13 cellular contexts compared by ENCODE assay signal in the genomic region with DNA sequence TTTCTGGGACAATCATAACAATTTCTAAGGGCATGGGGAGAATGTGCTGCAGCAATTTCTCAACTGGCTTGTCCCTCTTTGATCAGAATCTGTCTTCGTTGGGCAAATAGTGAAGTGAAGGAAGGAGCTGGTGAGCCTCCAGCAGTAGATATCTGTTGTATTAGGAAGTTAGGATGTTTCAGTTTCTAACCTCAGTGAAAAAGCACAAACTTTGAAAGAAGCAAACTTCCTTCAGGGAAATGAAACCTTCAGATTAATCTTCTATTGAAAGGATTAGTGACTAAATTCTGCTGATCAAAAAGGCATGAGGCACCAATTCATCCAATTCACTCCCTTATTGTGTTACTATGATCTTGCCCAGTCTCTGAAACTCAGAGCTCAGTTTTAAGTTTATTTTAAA. TPM values are rescaled to one million over a fixed set of nuclear protein-coding genes. Genes with fewer than 3 reads are reported as not detected.
DNase-seq lines count a peak whose midpoint lies in the region; ATAC-seq and TF ChIP-seq lines count a peak whose summit lies in the region.
"Had no signal": no experiment of that assay in that cellular context is flagged by ENCODE, and none has a peak within 500 bp of the region (broad histone marks: within the 10 kb centered on the region; RNA-seq: fewer than 3 reads in every experiment).

No MANE protein-coding gene starts in this region.

- BruUV-seq in A673 (replicated peaks; lab: Mats Ljungman, UMichigan): no TSS peak

- H3K9me3 ChIP-seq in A673 (ENCODE audit: low read depth, low read length, poor library complexity, severe bottlenecking) (no peaks in the 10 kb centered on the region), Karpas-422 (ENCODE audit: low read length) (no peaks in the 10 kb centered on the region), endocrine pancreas (ENCODE audit: control insufficient read depth, low read length) (no peaks in the 10 kb centered on the region), neutrophil (no peaks in the 10 kb centered on the region)
- H3K9me3 ChIP-seq: uterus had no signal

- peaks cover 12% of the 10 kb centered on the region for H4K20me1 ChIP-seq in Karpas-422 (ENCODE audit: insufficient read depth, low read depth, low read length)

- no peak for TF ChIP-seq CTCF in A673 (conservative IDR thresholded peaks at IDR 0.05; ENCODE audit: low read depth, low read length)
- TF ChIP-seq CTCF in neutrophil (IDR thresholded peaks at IDR 0.05): no peak

- POLR2A ChIA-PET in A673 (lab: Charles Lee; ENCODE audit: low non-redundant PET): interaction anchor here (0.6 kb wide), 1 partner anchor 134 kb away, joined by 3 read pairs; no protein-coding TSS in a partner anchor
- POLR2A ChIA-PET in activated CD4-positive, alpha-beta memory T cell treated with anti-CD3 and anti-CD28 coated beads for 36 hours (lab: Charles Lee): no interaction called here

- H3K27me3 ChIP-seq in A673 (replicated peaks; ENCODE audit: insufficient read depth, low read depth, low read length, poor library complexity) (no peaks in the 10 kb centered on the region), Karpas-422 (ENCODE audit: low read length) (no peaks in the 10 kb centered on the region; the same call in 1 of the 2 replicates), endocrine pancreas (ENCODE audit: control insufficient read depth, insufficient read depth, low read length) (no peaks in the 10 kb centered on the region), neutrophil (no peaks in the 10 kb centered on the region)

- H3K36me3 ChIP-seq in A673 (ENCODE audit: insufficient read depth, low read length, poor library complexity, severe bottlenecking) (no peaks in the 10 kb centered on the region), Karpas-422 (ENCODE audit: insufficient read depth, low read length) (no peaks in the 10 kb centered on the region), endocrine pancreas (ENCODE audit: control insufficient read depth, insufficient read depth, low read length) (no peaks in the 10 kb centered on the region), neutrophil (peaks cover 22% of the 10 kb centered on the region)
- H3K36me3 ChIP-seq: uterus had no signal

- DNase-seq in A673 (ENCODE audit: low spot score) (no peak), Karpas-422 (no peak), NK-92 (lab: John Stamatoyannopoulos, UW; ENCODE audit: unreplicated experiment) (no peak), D341Med (ENCODE audit: low spot score) (no peak)
- DNase-seq in activated CD4-positive, alpha-beta memory T cell treated with anti-CD3 and anti-CD28 coated beads for 36 hours: no peak
- DNase-seq: activated CD4-positive, alpha-beta T cell treated with anti-CD3 and anti-CD28 coated beads, Interleukin-2, amount 10 ng/mL, durations not matched to agents 7 days and 5 days; kidney glomerular epithelial cell; NCI-H1694 treated with DMSO at 0.1 percent for 48 hours; uterus had no signal

- H3K4me1 ChIP-seq in A673 (ENCODE audit: insufficient read depth, low read length, poor library complexity, severe bottlenecking) (peaks cover 50% of the 10 kb centered on the region), Karpas-422 (ENCODE audit: low read length) (peaks cover 35% of the 10 kb centered on the region), endocrine pancreas (ENCODE audit: control insufficient read depth, insufficient read depth, low read length) (no peaks in the 10 kb centered on the region), neutrophil (ENCODE audit: control insufficient read depth in 1 of 2, insufficient read depth in 1 of 2, low read depth in 1 of 2, low read length in 1 of 2) (peaks cover 41 to 65% of the 10 kb centered on the region in 2 experiments)

- peak overlapping the region; percentile 70 for H3K27ac ChIP-seq in A673 (ENCODE audit: low read depth, low read length, poor library complexity, severe bottlenecking)
- no peak overlapping the region for H3K27ac ChIP-seq in Karpas-422 (ENCODE audit: low read length)
- H3K27ac ChIP-seq in neutrophil: peak overlapping the region; percentile 91

- no peaks in the 10 kb centered on the region for H3K9me2 ChIP-seq in Karpas-422 (replicated peaks; ENCODE audit: insufficient read depth, low read length)

- H3K27ac Mint-ChIP-seq in activated CD4-positive, alpha-beta memory T cell treated with anti-CD3 and anti-CD28 coated beads for 36 hours: no peak overlapping the region
- H3K27ac Mint-ChIP-seq: activated CD4-positive, alpha-beta T cell treated with anti-CD3 and anti-CD28 coated beads, Interleukin-2, amount 10 ng/mL, durations not matched to agents 7 days and 5 days; activated T-helper 1 cell treated with anti-CD3 and anti-CD28 coated beads, Interleukin-12 subunit alpha, Interleukin-12 subunit beta, Interleukin-2, Interleukin-4 antibody, amounts not matched to agents 30 ng/mL and 10 ng/mL and 1 ng/mL, durations not matched to agents 14 hours and 24 hours and 36 hours had no signal

- H3K4me3 Mint-ChIP-seq in activated CD4-positive, alpha-beta memory T cell treated with anti-CD3 and anti-CD28 coated beads for 36 hours: no peak overlapping the region
- H3K4me3 Mint-ChIP-seq: activated CD4-positive, alpha-beta T cell treated with anti-CD3 and anti-CD28 coated beads, Interleukin-2, amount 10 ng/mL, durations not matched to agents 7 days and 5 days; activated T-helper 1 cell treated with anti-CD3 and anti-CD28 coated beads, Interleukin-12 subunit alpha, Interleukin-12 subunit beta, Interleukin-2, Interleukin-4 antibody, amounts not matched to agents 30 ng/mL and 10 ng/mL and 1 ng/mL, durations not matched to agents 14 hours and 24 hours and 36 hours had no signal

- intact Hi-C loops in A673 (cut with micrococcal nuclease; ENCODE audit: unreplicated experiment): no loop called here
- intact Hi-C loops in activated CD4-positive, alpha-beta memory T cell treated with anti-CD3 and anti-CD28 coated beads for 36 hours (cut with micrococcal nuclease): no loop called here

- no peak for ATAC-seq in HG03039 (IDR thresholded peaks at IDR 0.05; ENCODE audit: unreplicated experiment)

- H3K4me1 Mint-ChIP-seq in activated CD4-positive, alpha-beta memory T cell treated with anti-CD3 and anti-CD28 coated beads for 36 hours (ENCODE audit: low read depth): peaks cover 9% of the 10 kb centered on the region

- H3K4me2 ChIP-seq in Karpas-422 (ENCODE audit: low read depth, low read length, poor library complexity, severe bottlenecking): peak overlapping the region; percentile 4

- peaks cover 59% of the 10 kb centered on the region for H3K27me3 Mint-ChIP-seq in activated CD4-positive, alpha-beta memory T cell treated with anti-CD3 and anti-CD28 coated beads for 36 hours

- no peaks in the 10 kb centered on the region for H3K9me3 Mint-ChIP-seq in activated CD4-positive, alpha-beta memory T cell treated with anti-CD3 and anti-CD28 coated beads for 36 hours
- H3K9me3 Mint-ChIP-seq: activated CD4-positive, alpha-beta T cell treated with anti-CD3 and anti-CD28 coated beads, Interleukin-2, amount 10 ng/mL, durations not matched to agents 7 days and 5 days; activated T-helper 1 cell treated with anti-CD3 and anti-CD28 coated beads, Interleukin-12 subunit alpha, Interleukin-12 subunit beta, Interleukin-2, Interleukin-4 antibody, amounts not matched to agents 30 ng/mL and 10 ng/mL and 1 ng/mL, durations not matched to agents 14 hours and 24 hours and 36 hours had no signal

- H3K4me3 ChIP-seq in A673 (ENCODE audit: low read depth, low read length, poor library complexity, severe bottlenecking): peak overlapping the region; percentile 76
- no peak overlapping the region for H3K4me3 ChIP-seq in Karpas-422 (ENCODE audit: low read length)
- H3K4me3 ChIP-seq in endocrine pancreas (ENCODE audit: control insufficient read depth, insufficient read depth, low read length): peak overlapping the region; percentile 79
- peak overlapping the region; percentile 71 to 88 for H3K4me3 ChIP-seq in neutrophil (ENCODE audit: low read depth in 1 of 2, low read length in 1 of 2)

- H3K79me2 ChIP-seq in Karpas-422 (ENCODE audit: low read length): no peaks in the 10 kb centered on the region

- H3K36me3 Mint-ChIP-seq in activated CD4-positive, alpha-beta memory T cell treated with anti-CD3 and anti-CD28 coated beads for 36 hours: no peaks in the 10 kb centered on the region

- H3K9ac ChIP-seq in Karpas-422 (ENCODE audit: low read length) (no peak overlapping the region), endocrine pancreas (ENCODE audit: control insufficient read depth, insufficient read depth, low read length) (no peak overlapping the region)

- H2AFZ ChIP-seq in Karpas-422 (ENCODE audit: low read length): no peak overlapping the region

- CTCF ChIA-PET in A673 (lab: Charles Lee): interaction anchor here (1.1 to 1.7 kb wide), 5 partner anchors 59 to 307 kb away, joined by 3 to 6 read pairs (median 4); no protein-coding TSS in a partner anchor
- CTCF ChIA-PET in activated CD4-positive, alpha-beta memory T cell treated with anti-CD3 and anti-CD28 coated beads for 36 hours (lab: Charles Lee): interaction anchor here (1.2 to 2.7 kb wide), 3 partner anchors 10 to 120 kb away, joined by 3 to 25 read pairs (median 6); no protein-coding TSS in a partner anchor

RNA-seq across cellular contexts. Expression of a gene that starts 24.3 kb away (rescaled TPM):
- total RNA-seq in A673 (2021): 39.0 and 46.7 TPM in 2 replicates
- 0.34 and 0.47 TPM in 2 replicates for total RNA-seq in Karpas-422 (2014; rRNA removed; shearing (Covaris generic); ENCODE audit: low replicate concordance)
- total RNA-seq in activated CD4-positive, alpha-beta memory T cell treated with anti-CD3 and anti-CD28 coated beads for 36 hours: not detected
- total RNA-seq: activated CD4-positive, alpha-beta T cell treated with anti-CD3 and anti-CD28 coated beads, Interleukin-2, amount 10 ng/mL, durations not matched to agents 7 days and 5 days; activated T-helper 1 cell treated with anti-CD3 and anti-CD28 coated beads, Interleukin-12 subunit alpha, Interleukin-12 subunit beta, Interleukin-2, Interleukin-4 antibody, amounts not matched to agents 30 ng/mL and 10 ng/mL and 1 ng/mL, durations not matched to agents 14 hours and 24 hours and 36 hours had no signal

Comparison
In these comparisons a context has a peak if more than half of its experiments do, and no peak if none do; other contexts are left out.
1. RNA of a gene that starts 24.3 kb away (total RNA-seq): 39.0 to 46.7 TPM in A673; 0.34 to 0.47 TPM in Karpas-422 and not detected in activated CD4-positive, alpha-beta memory T cell treated with anti-CD3 and anti-CD28 coated beads for 36 hours; every median in the first group is over 10 times any median in the second.